ENCODE assay signal across 2 cellular contexts in genomic region chr9:110337727-110338522, GRCh38.
TF ChIP-seq lines count a peak whose summit lies in the region.

Gene TXNDC8 (minus strand): TSS chr9:110337863.

TF ChIP-seq in IMR-90, 13 proteins besides CTCF, POLR2A, EP300 and RAD21:
- no peak for TF ChIP-seq FOS (IDR thresholded peaks at IDR 0.05; ENCODE audit: low read depth, low read length)
- no peak for TF ChIP-seq RFX5 (IDR thresholded peaks at IDR 0.05; ENCODE audit: low read depth, low read length)
- TF ChIP-seq MXI1 (IDR thresholded peaks at IDR 0.05; ENCODE audit: borderline replicate concordance, low read depth, low read length): no peak
- no peak for TF ChIP-seq NFE2L2 (IDR thresholded peaks at IDR 0.05; ENCODE audit: low read depth, low read length)
- TF ChIP-seq RCOR1 (IDR thresholded peaks at IDR 0.05; ENCODE audit: insufficient replicate concordance, low read length): no peak
- no peak for TF ChIP-seq ELK1 (IDR thresholded peaks at IDR 0.05; ENCODE audit: borderline replicate concordance, low read depth, low read length)
- TF ChIP-seq SMC3 (IDR thresholded peaks at IDR 0.05; ENCODE audit: low read depth, low read length): no peak
- TF ChIP-seq CEBPB (IDR thresholded peaks at IDR 0.05; ENCODE audit: low read depth, low read length): no peak
- TF ChIP-seq BHLHE40 (IDR thresholded peaks at IDR 0.05; ENCODE audit: low read depth, low read length): no peak
- TF ChIP-seq USF2 (IDR thresholded peaks at IDR 0.05; ENCODE audit: low read depth, low read length): no peak
- TF ChIP-seq CHD1 (IDR thresholded peaks at IDR 0.05; ENCODE audit: low read depth, low read length): no peak
- no peak for TF ChIP-seq MAFK (IDR thresholded peaks at IDR 0.05; ENCODE audit: low read depth, low read length)
- TF ChIP-seq MAZ (IDR thresholded peaks at IDR 0.05; ENCODE audit: borderline replicate concordance, low read depth, low read length): no peak

TF ChIP-seq in endothelial cell of umbilical vein, 7 proteins besides CTCF, POLR2A, EP300 and RAD21:
- no peak for TF ChIP-seq JUN (IDR thresholded peaks at IDR 0.05; ENCODE audit: borderline replicate concordance, insufficient read depth, insufficient read length, low read depth)
- no peak for TF ChIP-seq POLR2AphosphoS5 (IDR thresholded peaks at IDR 0.05; ENCODE audit: insufficient read depth, low read depth, low read length)
- no peak for TF ChIP-seq MYC (IDR thresholded peaks at IDR 0.05; ENCODE audit: low read depth, low read length)
